12 cellular contexts compared by ENCODE assay signal in the genomic region with DNA sequence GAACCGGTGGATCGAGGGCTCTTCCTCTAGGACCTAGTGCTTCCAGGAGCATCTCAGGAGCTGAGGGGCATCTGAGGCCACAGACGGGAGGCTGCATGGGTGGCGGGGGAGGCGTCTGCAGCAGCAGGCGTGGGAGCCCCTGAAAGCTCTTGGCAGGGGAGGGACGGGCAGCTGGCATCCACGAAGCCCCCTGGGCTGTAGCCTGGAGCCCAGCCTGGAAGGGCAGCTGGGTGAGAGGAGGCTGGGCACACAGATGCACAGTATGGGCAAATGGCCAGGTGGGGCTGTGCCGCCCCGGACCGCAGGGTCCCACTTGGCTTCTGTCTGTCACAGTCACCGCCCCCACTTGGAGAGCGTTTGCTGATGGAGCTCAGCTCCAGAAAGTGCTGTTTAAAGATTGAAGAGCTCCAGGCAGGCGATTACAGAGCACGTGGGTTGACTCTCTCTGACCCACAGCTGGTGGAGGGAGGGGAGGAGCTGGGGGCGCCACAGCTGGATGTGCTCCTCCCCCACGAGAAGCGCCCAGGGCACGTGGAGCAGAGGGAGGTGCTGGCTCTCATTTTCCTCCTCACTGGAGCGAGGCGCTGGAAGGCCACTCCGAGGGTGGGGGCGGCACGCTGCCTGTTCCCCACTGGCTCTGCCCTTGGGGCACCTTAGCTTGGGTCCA.
DNase-seq lines count a peak whose midpoint lies in the region; ATAC-seq and TF ChIP-seq lines count a peak whose summit lies in the region.
"Had no signal": no experiment of that assay in that cellular context is flagged by ENCODE, and none has a peak within 500 bp of the region (broad histone marks: within the 10 kb centered on the region; RNA-seq: fewer than 3 reads in every experiment).

No MANE protein-coding gene starts in this region.

- no peak overlapping the region for H2AK5ac ChIP-seq in mesenchymal stem cell (ENCODE audit: low read length, severe bottlenecking)

- H3K4me2 ChIP-seq in mesenchymal stem cell (ENCODE audit: low read length, poor library complexity, severe bottlenecking) = no peak overlapping the region

- H3K14ac ChIP-seq in mesenchymal stem cell (ENCODE audit: low read length in 2 of 2) = no peak overlapping the region

- TF ChIP-seq CTCF in nephron (IDR thresholded peaks at IDR 0.05; ENCODE audit: unreplicated experiment in 3 of 3) (no peak), endothelial cell (IDR thresholded peaks at IDR 0.05; ENCODE audit: unreplicated experiment) (no peak)

- WGBS in mesenchymal stem cell = 66% methylated on average over 24 of the region's 24 CpGs

- no peaks in the 10 kb centered on the region for H3K4me1 ChIP-seq in naive thymus-derived CD4-positive, alpha-beta T cell (ENCODE audit: control insufficient read depth in 2 of 2, insufficient read depth in 2 of 2, low read length in 2 of 2)
- H3K4me1 ChIP-seq in mesenchymal stem cell (ENCODE audit: control insufficient read depth, insufficient read depth, low read depth, low read length) = no peaks in the 10 kb centered on the region
- H3K4me1 ChIP-seq: breast epithelium had no signal

- no peak overlapping the region for H4K91ac ChIP-seq in mesenchymal stem cell (ENCODE audit: low read length)

- H3K36me3 Mint-ChIP-seq in activated CD4-positive, alpha-beta memory T cell treated with anti-CD3 and anti-CD28 coated beads, Interleukin-2, amount 10 ng/mL, durations not matched to agents 7 days and 5 days (ENCODE audit: low read depth) = no peaks in the 10 kb centered on the region
- H3K36me3 Mint-ChIP-seq in nephron (ENCODE audit: low read depth) (no peaks in the 10 kb centered on the region), endothelial cell (ENCODE audit: low read depth, unreplicated experiment) (no peaks in the 10 kb centered on the region)
- no peaks in the 10 kb centered on the region for H3K36me3 Mint-ChIP-seq in naive thymus-derived CD4-positive, alpha-beta T cell

- H3K4me3 ChIP-seq in naive thymus-derived CD4-positive, alpha-beta T cell (ENCODE audit: low read length) = no peak overlapping the region
- H3K4me3 ChIP-seq in mesenchymal stem cell (ENCODE audit: insufficient read depth in 1 of 2, low read depth in 1 of 2, low read length in 2 of 2) = no peak overlapping the region
- H3K4me3 ChIP-seq: breast epithelium had no signal

- POLR2A ChIA-PET in activated CD4-positive, alpha-beta memory T cell treated with anti-CD3 and anti-CD28 coated beads, Interleukin-2, amount 10 ng/mL, durations not matched to agents 7 days and 5 days (lab: Charles Lee) = no interaction called here
- POLR2A ChIA-PET in naive thymus-derived CD4-positive, alpha-beta T cell (lab: Charles Lee) = no interaction called here

- no peak overlapping the region for H2BK15ac ChIP-seq in mesenchymal stem cell (ENCODE audit: low read depth, poor library complexity, severe bottlenecking)

- CTCF ChIA-PET in activated CD4-positive, alpha-beta memory T cell treated with anti-CD3 and anti-CD28 coated beads, Interleukin-2, amount 10 ng/mL, durations not matched to agents 7 days and 5 days (lab: Charles Lee) = no interaction called here
- CTCF ChIA-PET in naive thymus-derived CD4-positive, alpha-beta T cell (lab: Charles Lee) = no interaction called here

- no peaks in the 10 kb centered on the region for H3K9me3 Mint-ChIP-seq in activated CD4-positive, alpha-beta memory T cell treated with anti-CD3 and anti-CD28 coated beads, Interleukin-2, amount 10 ng/mL, durations not matched to agents 7 days and 5 days
- H3K9me3 Mint-ChIP-seq in nephron (no peaks in the 10 kb centered on the region), endothelial cell (ENCODE audit: unreplicated experiment) (no peaks in the 10 kb centered on the region)
- no peaks in the 10 kb centered on the region for H3K9me3 Mint-ChIP-seq in naive thymus-derived CD4-positive, alpha-beta T cell

- H3K27ac ChIP-seq in naive thymus-derived CD4-positive, alpha-beta T cell (ENCODE audit: low read depth, low read length) = no peak overlapping the region
- H3K27ac ChIP-seq in mesenchymal stem cell (ENCODE audit: low read length, poor library complexity, severe bottlenecking) = no peak overlapping the region
- H3K27ac ChIP-seq: breast epithelium had no signal

- H2BK120ac ChIP-seq in mesenchymal stem cell (ENCODE audit: low read depth, low read length) = no peak overlapping the region

- H4K8ac ChIP-seq in mesenchymal stem cell (ENCODE audit: low read length) = no peak overlapping the region

- no peaks in the 10 kb centered on the region for H3K27me3 ChIP-seq in naive thymus-derived CD4-positive, alpha-beta T cell (ENCODE audit: control insufficient read depth in 2 of 2, insufficient read depth in 2 of 2, low read length in 2 of 2)
- H3K27me3 ChIP-seq in mesenchymal stem cell (ENCODE audit: control insufficient read depth in 1 of 2, insufficient read depth in 1 of 2, low read length in 2 of 2) = peaks cover 0 to 24% of the 10 kb centered on the region in 2 experiments

- no peaks in the 10 kb centered on the region for H3K36me3 ChIP-seq in naive thymus-derived CD4-positive, alpha-beta T cell (ENCODE audit: control insufficient read depth in 2 of 3, insufficient read depth in 3 of 3, low read length in 3 of 3)
- H3K36me3 ChIP-seq in mesenchymal stem cell (ENCODE audit: control insufficient read depth in 1 of 2, insufficient read depth in 2 of 2, low read depth in 1 of 2, low read length in 2 of 2) = no peaks in the 10 kb centered on the region
- H3K36me3 ChIP-seq: breast epithelium had no signal

- no peak for ATAC-seq in naive thymus-derived CD4-positive, alpha-beta T cell
- no peak for ATAC-seq in GM18870 (IDR thresholded peaks at IDR 0.05; ENCODE audit: unreplicated experiment)

- H3K4ac ChIP-seq in mesenchymal stem cell (ENCODE audit: low read depth in 1 of 2, low read length in 2 of 2) = no peak overlapping the region

- no peak overlapping the region for H3K18ac ChIP-seq in mesenchymal stem cell (ENCODE audit: low read depth in 1 of 2, low read length in 2 of 2)

- H3K4me1 Mint-ChIP-seq in activated CD4-positive, alpha-beta memory T cell treated with anti-CD3 and anti-CD28 coated beads, Interleukin-2, amount 10 ng/mL, durations not matched to agents 7 days and 5 days = no peaks in the 10 kb centered on the region
- H3K4me1 Mint-ChIP-seq in nephron (peaks cover 41% of the 10 kb centered on the region), endothelial cell (ENCODE audit: unreplicated experiment) (no peaks in the 10 kb centered on the region)
- peaks cover 0 to 4% (median 0%) of the 10 kb centered on the region in 7 donors for H3K4me1 Mint-ChIP-seq in naive thymus-derived CD4-positive, alpha-beta T cell

- H3K79me1 ChIP-seq in mesenchymal stem cell (replicated peaks; ENCODE audit: low read length, poor library complexity, severe bottlenecking) = no peaks in the 10 kb centered on the region

- H2AFZ ChIP-seq in mesenchymal stem cell (ENCODE audit: low read depth, low read length) = no peak overlapping the region

- no peak overlapping the region for H2BK5ac ChIP-seq in mesenchymal stem cell (ENCODE audit: low read depth, low read length, poor library complexity, severe bottlenecking)

- H3K27me3 Mint-ChIP-seq in activated CD4-positive, alpha-beta memory T cell treated with anti-CD3 and anti-CD28 coated beads, Interleukin-2, amount 10 ng/mL, durations not matched to agents 7 days and 5 days = no peaks in the 10 kb centered on the region
- H3K27me3 Mint-ChIP-seq in nephron (ENCODE audit: low read depth) (peaks cover 45% of the 10 kb centered on the region), endothelial cell (ENCODE audit: unreplicated experiment) (peaks cover 5% of the 10 kb centered on the region)
- peaks cover 0 to 4% (median 0%) of the 10 kb centered on the region in 5 donors for H3K27me3 Mint-ChIP-seq in naive thymus-derived CD4-positive, alpha-beta T cell

- H3K4me3 Mint-ChIP-seq in activated CD4-positive, alpha-beta memory T cell treated with anti-CD3 and anti-CD28 coated beads, Interleukin-2, amount 10 ng/mL, durations not matched to agents 7 days and 5 days = no peak overlapping the region
- peak overlapping the region in 1 of 3 experiments; percentile 46 for H3K4me3 Mint-ChIP-seq in nephron
- H3K4me3 Mint-ChIP-seq in naive thymus-derived CD4-positive, alpha-beta T cell = no peak overlapping the region
- no peak overlapping the region for H3K4me3 Mint-ChIP-seq in endothelial cell (ENCODE audit: unreplicated experiment)

- H3K27ac Mint-ChIP-seq in activated CD4-positive, alpha-beta memory T cell treated with anti-CD3 and anti-CD28 coated beads, Interleukin-2, amount 10 ng/mL, durations not matched to agents 7 days and 5 days = no peak overlapping the region
- H3K27ac Mint-ChIP-seq in nephron (peak overlapping the region in 2 of 3 experiments; percentile 51 to 56), endothelial cell (ENCODE audit: unreplicated experiment) (no peak overlapping the region)
- peak overlapping the region in 1 of 9 donors; percentile 20 for H3K27ac Mint-ChIP-seq in naive thymus-derived CD4-positive, alpha-beta T cell

- H3K9ac ChIP-seq in mesenchymal stem cell (ENCODE audit: low read length) = no peak overlapping the region

- intact Hi-C loops in naive thymus-derived CD4-positive, alpha-beta T cell (cut with micrococcal nuclease) = no loop called here

- no peak overlapping the region for H3K23ac ChIP-seq in mesenchymal stem cell (ENCODE audit: low read length in 2 of 2)

- no peaks in the 10 kb centered on the region for H3K9me3 ChIP-seq in naive thymus-derived CD4-positive, alpha-beta T cell (ENCODE audit: control insufficient read depth in 2 of 3, low read length in 3 of 3)
- no peaks in the 10 kb centered on the region for H3K9me3 ChIP-seq in mesenchymal stem cell (ENCODE audit: control insufficient read depth, low read length)
- H3K9me3 ChIP-seq: breast epithelium had no signal

- peak; percentile 40 for DNase-seq in COLO668 (lab: John Stamatoyannopoulos, UW; ENCODE audit: unreplicated experiment)
- DNase-seq in NCI-H1417 (lab: John Stamatoyannopoulos, UW) = peak; percentile 89 to 97 (median 97)
- peak; percentile 15 for DNase-seq in activated CD4-positive, alpha-beta memory T cell treated with anti-CD3 and anti-CD28 coated beads, Interleukin-2, amount 10 ng/mL, durations not matched to agents 7 days and 5 days
- DNase-seq in naive thymus-derived CD4-positive, alpha-beta T cell = no peak
- DNase-seq in endothelial cell (ENCODE audit: low spot score) = no peak
- DNase-seq in mesenchymal stem cell = no peak
- DNase-seq: activated CD8-positive, alpha-beta memory T cell treated with anti-CD3 and anti-CD28 coated beads, Interleukin-2, amount 50 U/mL, for 4 hours; MV-4-11; stimulated activated CD4-positive, alpha-beta T cell treated with anti-CD3 and anti-CD28 coated beads, Interleukin-15, amount 100 ng/mL, for 24 hours had no signal

- no peak overlapping the region for H2BK12ac ChIP-seq in mesenchymal stem cell (ENCODE audit: low read length in 2 of 2)

Comparison
In these comparisons a context has a peak if more than half of its experiments do, and no peak if none do; other contexts are left out.
1. DNase-seq: peak in COLO668 (single experiment), NCI-H1417 (3 of 3) and activated CD4-positive, alpha-beta memory T cell treated with anti-CD3 and anti-CD28 coated beads, Interleukin-2, amount 10 ng/mL, durations not matched to agents 7 days and 5 days (single experiment); none in naive thymus-derived CD4-positive, alpha-beta T cell (0 of 9), endothelial cell (single experiment) and mesenchymal stem cell (single experiment).
2. H3K27ac Mint-ChIP-seq: peak in nephron (2 of 3); none in activated CD4-positive, alpha-beta memory T cell treated with anti-CD3 and anti-CD28 coated beads, Interleukin-2, amount 10 ng/mL, durations not matched to agents 7 days and 5 days (single experiment) and endothelial cell (single experiment).